ENCODE assay signal across 8 cellular contexts in the genomic region with DNA sequence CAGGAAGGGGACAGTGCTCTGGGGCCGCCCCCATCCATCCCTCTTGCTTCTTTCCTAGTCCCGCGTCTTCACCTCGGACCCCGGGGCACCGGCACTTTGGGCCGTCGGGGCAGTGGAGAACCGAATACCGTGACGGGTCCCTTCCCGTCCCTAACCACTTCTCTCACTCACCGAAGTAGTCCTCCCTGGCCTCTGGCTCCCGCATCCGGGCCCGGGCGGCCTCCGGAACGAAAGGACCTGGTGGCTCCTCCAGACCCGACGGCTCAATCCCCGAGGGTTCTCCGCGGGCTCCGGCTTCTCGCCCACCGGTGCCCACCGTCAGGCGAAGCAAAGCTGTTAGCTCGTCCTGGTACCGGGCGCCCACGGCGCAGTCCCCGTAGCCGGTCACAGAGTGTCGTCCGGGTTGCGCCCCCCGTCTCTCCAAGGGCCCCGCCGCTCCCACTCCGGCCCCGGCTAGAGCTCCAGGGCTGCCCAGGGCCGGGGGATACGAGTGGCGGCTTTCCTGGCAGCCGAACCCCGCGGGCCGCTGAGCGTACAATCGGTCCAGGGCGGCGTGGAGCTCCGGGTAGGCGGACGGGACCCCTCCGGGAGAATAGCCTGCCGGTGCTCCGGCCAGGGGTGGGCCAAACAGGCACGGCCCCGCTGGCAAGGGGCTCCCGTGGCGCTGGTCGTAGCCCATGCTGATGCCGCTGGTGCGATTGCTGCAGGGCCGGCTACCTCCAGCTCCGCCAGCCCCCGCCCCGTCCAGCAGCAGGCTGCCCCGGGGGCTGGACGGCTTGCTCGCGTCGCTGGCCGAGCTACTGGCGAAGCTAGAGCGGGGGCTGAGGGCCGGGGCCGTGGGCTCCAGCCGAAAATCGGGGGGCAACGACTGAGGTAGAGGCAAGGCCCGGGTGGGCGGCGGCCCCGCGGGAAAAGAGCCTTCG. TPM values are rescaled to one million over a fixed set of nuclear protein-coding genes. Genes with fewer than 3 reads are reported as not detected.
DNase-seq lines count a peak whose midpoint lies in the region; ATAC-seq lines count a peak whose summit lies in the region.

No MANE protein-coding gene starts in this region.

- no peak overlapping the region for H3K27ac Mint-ChIP-seq in activated naive CD8-positive, alpha-beta T cell treated with anti-CD3 and anti-CD28 coated beads for 36 hours

- H3K27me3 Mint-ChIP-seq in activated naive CD8-positive, alpha-beta T cell treated with anti-CD3 and anti-CD28 coated beads for 36 hours = peaks cover 4% of the 10 kb centered on the region

- H3K27ac ChIP-seq in skin epidermis = peak overlapping the region; percentile 19 to 92 (median 85)

- ATAC-seq in GM19035 (IDR thresholded peaks at IDR 0.05; ENCODE audit: unreplicated experiment) = no peak

- H3K4me1 Mint-ChIP-seq in activated naive CD8-positive, alpha-beta T cell treated with anti-CD3 and anti-CD28 coated beads for 36 hours = peaks cover 5% of the 10 kb centered on the region

- no peaks in the 10 kb centered on the region for H3K36me3 Mint-ChIP-seq in activated naive CD8-positive, alpha-beta T cell treated with anti-CD3 and anti-CD28 coated beads for 36 hours

- peak overlapping the region; percentile 58 for H3K4me3 ChIP-seq in iPS-18c (ENCODE audit: insufficient read depth, low read depth, low read length)
- peak overlapping the region; percentile 62 to 80 (median 63) for H3K4me3 ChIP-seq in skin epidermis

- H3K4me3 Mint-ChIP-seq in activated naive CD8-positive, alpha-beta T cell treated with anti-CD3 and anti-CD28 coated beads for 36 hours = peak overlapping the region; percentile 35

- no peaks in the 10 kb centered on the region for H3K9me3 Mint-ChIP-seq in activated naive CD8-positive, alpha-beta T cell treated with anti-CD3 and anti-CD28 coated beads for 36 hours

- no peaks in the 10 kb centered on the region for H3K9me3 ChIP-seq in iPS-18c (ENCODE audit: control insufficient read depth, insufficient read depth, low read length)

- in situ Hi-C loops in G401 (cut with HindIII; ENCODE audit: low sequenced_read_pairs) = loop anchor here (10.0 kb wide), 1 partner anchor 83 kb away; no protein-coding TSS in a partner anchor

- peak; percentile 69 for DNase-seq in activated CD8-positive, alpha-beta memory T cell treated with anti-CD3 and anti-CD28 coated beads, Interleukin-2, amount 50 U/mL, for 48 hours
- no peak for DNase-seq in activated CD8-positive, alpha-beta memory T cell treated with anti-CD3 and anti-CD28 coated beads, Interleukin-2, amount 50 U/mL, for 4 hours
- DNase-seq in activated naive CD8-positive, alpha-beta T cell treated with anti-CD3 and anti-CD28 coated beads for 36 hours = peak; percentile 12
- DNase-seq in G401 (ENCODE audit: low spot score) = no peak
- DNase-seq in effector CD4-positive, alpha-beta T cell = no peak

RNA-seq across cellular contexts. Expression of gene AJUBA, which starts 1.0 kb away (rescaled TPM):
- total RNA-seq in activated naive CD8-positive, alpha-beta T cell treated with anti-CD3 and anti-CD28 coated beads for 36 hours = 1 to 10 TPM in 1 of 2 experiments, under 1 TPM in 1; 0.90 to 1.0 TPM
- 16.4 and 17.0 TPM in 2 replicates for total RNA-seq in G401 (2014; rRNA removed; shearing (Covaris generic))

RNA-seq across cellular contexts. Expression of gene HAUS4, which starts 24.5 kb away (rescaled TPM):
- 10 to 100 TPM; 51.9 to 53.6 TPM for total RNA-seq in activated naive CD8-positive, alpha-beta T cell treated with anti-CD3 and anti-CD28 coated beads for 36 hours
- 102 and 131 TPM in 2 replicates for total RNA-seq in G401 (2014; rRNA removed; shearing (Covaris generic))

RNA-seq across cellular contexts. Expression of gene C14orf93, which starts 28.6 kb away (rescaled TPM):
- 10 to 100 TPM; 10.5 to 11.1 TPM for total RNA-seq in activated naive CD8-positive, alpha-beta T cell treated with anti-CD3 and anti-CD28 coated beads for 36 hours
- 8.7 and 15.1 TPM in 2 replicates for total RNA-seq in G401 (2014; rRNA removed; shearing (Covaris generic))

RNA-seq across cellular contexts. Expression of gene PRMT5, which starts 52.2 kb away (rescaled TPM):
- total RNA-seq in activated naive CD8-positive, alpha-beta T cell treated with anti-CD3 and anti-CD28 coated beads for 36 hours = 100 to 1,000 TPM; 169 to 190 TPM
- total RNA-seq in G401 (2014; rRNA removed; shearing (Covaris generic)) = 206 and 257 TPM in 2 replicates

RNA-seq across cellular contexts. Expression of gene PSMB5, which starts 53.3 kb away (rescaled TPM):
- 100 to 1,000 TPM; 162 to 164 TPM for total RNA-seq in activated naive CD8-positive, alpha-beta T cell treated with anti-CD3 and anti-CD28 coated beads for 36 hours
- total RNA-seq in G401 (2014; rRNA removed; shearing (Covaris generic)) = 447 and 480 TPM in 2 replicates

Comparison
In these comparisons a context has a peak if more than half of its experiments do, and no peak if none do; other contexts are left out.
1. DNase-seq: peak in activated CD8-positive, alpha-beta memory T cell treated with anti-CD3 and anti-CD28 coated beads, Interleukin-2, amount 50 U/mL, for 48 hours (single experiment) and activated naive CD8-positive, alpha-beta T cell treated with anti-CD3 and anti-CD28 coated beads for 36 hours (single experiment); none in activated CD8-positive, alpha-beta memory T cell treated with anti-CD3 and anti-CD28 coated beads, Interleukin-2, amount 50 U/mL, for 4 hours (single experiment), G401 (single experiment) and effector CD4-positive, alpha-beta T cell (single experiment).